In genomic region chr1:36096500-36097412, GRCh38 we compare ENCODE assay signal across 10 cellular contexts. TPM values are rescaled to one million over a fixed set of nuclear protein-coding genes. Genes with fewer than 3 reads are reported as not detected.
A peak's percentile ranks its signal among the peaks of the same experiment; 100 is the strongest.
DNase-seq lines count a peak whose midpoint lies in the region; ATAC-seq and TF ChIP-seq lines count a peak whose summit lies in the region.
"Had no signal": no experiment of that assay in that cellular context is flagged by ENCODE, and none has a peak within 500 bp of the region (broad histone marks: within the 10 kb centered on the region; RNA-seq: fewer than 3 reads in every experiment).

No MANE protein-coding gene starts in this region.

- H4K8ac ChIP-seq in trophoblast cell (ENCODE audit: low read depth, low read length) = no peak overlapping the region

- in situ Hi-C loops in Panc1 (cut with HindIII; ENCODE audit: low pct_unique_long_range_greater_than_20kb, low sequenced_read_pairs) = no loop called here

- no peak overlapping the region for H3K14ac ChIP-seq in trophoblast cell (ENCODE audit: low read length)

- H3K4ac ChIP-seq in trophoblast cell (ENCODE audit: low read depth, low read length) = no peak overlapping the region

- intact Hi-C loops in Right ventricle myocardium inferior (cut with DNase I) = no loop called here
- intact Hi-C loops in Panc1 (cut with micrococcal nuclease; ENCODE audit: unreplicated experiment) = no loop called here
- intact Hi-C loops in prostate gland (cut with DNase I) = loop anchor here (5.0 kb wide), 1 partner anchor 91 kb away; no protein-coding TSS in a partner anchor

- no peak overlapping the region for H4K12ac ChIP-seq in trophoblast cell (ENCODE audit: low read depth, low read length)

- H3K79me1 ChIP-seq in trophoblast cell (ENCODE audit: low read length) = no peaks in the 10 kb centered on the region

- DNase-seq in cardiac muscle cell (ENCODE audit: low read depth in 1 of 2, low spot score in 1 of 2) (peak; percentile 9 to 27), Right ventricle myocardium inferior (ENCODE audit: missing footprints) (no peak), Panc1 (ENCODE audit: low read depth, low spot score) (no peak), upper lobe of left lung (no peak), trophoblast cell (no peak), prostate gland (ENCODE audit: low spot score) (no peak)
- DNase-seq: stimulated activated naive CD4-positive, alpha-beta T cell treated with Interleukin-2 at 50 U/mL for 16 hours had no signal

- TF ChIP-seq POLR2A in upper lobe of left lung (IDR thresholded peaks at IDR 0.05) (no peak), prostate gland (IDR thresholded peaks at IDR 0.05) (no peak)

- POLR2A ChIA-PET in Panc1 (lab: Charles Lee) = interaction anchor here (0.6 kb wide), 1 partner anchor 187 kb away, joined by 3 read pairs; no protein-coding TSS in a partner anchor

- H3K79me2 ChIP-seq in trophoblast cell (ENCODE audit: control insufficient read depth, insufficient read depth, low read length, poor library complexity) = no peaks in the 10 kb centered on the region

- no peak overlapping the region for H2BK12ac ChIP-seq in trophoblast cell (ENCODE audit: low read length)

- peak overlapping the region; percentile 28 for H3K27ac ChIP-seq in cardiac muscle cell
- no peak overlapping the region for H3K27ac ChIP-seq in Panc1 (ENCODE audit: low read length)
- peak overlapping the region; percentile 45 to 78 (median 64) for H3K27ac ChIP-seq in upper lobe of left lung
- H3K27ac ChIP-seq in trophoblast cell (ENCODE audit: low read depth, low read length) = no peak overlapping the region
- no peak overlapping the region for H3K27ac ChIP-seq in prostate gland

- no peak overlapping the region for H2AFZ ChIP-seq in trophoblast cell (ENCODE audit: insufficient read depth, low read length, poor library complexity)

- H3K23ac ChIP-seq in trophoblast cell (ENCODE audit: low read length) = no peak overlapping the region

- no peaks in the 10 kb centered on the region for H3K4me1 ChIP-seq in cardiac muscle cell (ENCODE audit: low read depth)
- H3K4me1 ChIP-seq in Panc1 (ENCODE audit: control insufficient read depth, insufficient read depth, low read length) = peaks cover 3% of the 10 kb centered on the region; the same call in 1 of the 2 replicates
- peaks cover 7 to 43% (median 28%) of the 10 kb centered on the region in 4 donors for H3K4me1 ChIP-seq in upper lobe of left lung
- no peaks in the 10 kb centered on the region for H3K4me1 ChIP-seq in trophoblast cell (ENCODE audit: control insufficient read depth in 1 of 2, insufficient read depth in 2 of 2, low read length in 2 of 2)
- H3K4me1 ChIP-seq in prostate gland (replicated peaks) = no peaks in the 10 kb centered on the region

- TF ChIP-seq CTCF in cardiac muscle cell (IDR thresholded peaks at IDR 0.05; ENCODE audit: low read depth, low read length) (no peak), Panc1 (IDR thresholded peaks at IDR 0.05) (peak; percentile 65; the same call in 1 of the 2 replicates), upper lobe of left lung (IDR thresholded peaks at IDR 0.05) (peak in 1 of 6 experiments; percentile 21), prostate gland (IDR thresholded peaks at IDR 0.05) (no peak)

- H3K27me3 ChIP-seq in cardiac muscle cell (no peaks in the 10 kb centered on the region), Panc1 (ENCODE audit: control insufficient read depth, insufficient read depth, low read length) (no peaks in the 10 kb centered on the region), upper lobe of left lung (no peaks in the 10 kb centered on the region), trophoblast cell (ENCODE audit: insufficient read depth, low read length) (no peaks in the 10 kb centered on the region), prostate gland (replicated peaks; ENCODE audit: insufficient read depth) (no peaks in the 10 kb centered on the region)

- H3K18ac ChIP-seq in trophoblast cell (ENCODE audit: low read length) = no peak overlapping the region

- ATAC-seq in Right ventricle myocardium inferior (no peak), Panc1 (peak; percentile 63), esophagus mucosa (peak; percentile 13), upper lobe of left lung (ENCODE audit: low FRiP score in 2 of 2) (no peak), HG03354 (IDR thresholded peaks at IDR 0.05; ENCODE audit: poor library complexity, severe bottlenecking, unreplicated experiment) (no peak)

- H2AK5ac ChIP-seq in trophoblast cell (ENCODE audit: low read length) = no peak overlapping the region

- H3K9me3 ChIP-seq in cardiac muscle cell (ENCODE audit: low read depth) = no peaks in the 10 kb centered on the region
- H3K9me3 ChIP-seq in Panc1 (ENCODE audit: control insufficient read depth, insufficient read depth, low read depth, low read length) = no peaks in the 10 kb centered on the region
- H3K9me3 ChIP-seq in upper lobe of left lung = no peaks in the 10 kb centered on the region
- H3K9me3 ChIP-seq in trophoblast cell (ENCODE audit: insufficient read depth, low read depth, low read length) = no peaks in the 10 kb centered on the region
- H3K9me3 ChIP-seq in prostate gland = no peaks in the 10 kb centered on the region

- H3K9ac ChIP-seq in trophoblast cell (ENCODE audit: low read length) = no peak overlapping the region

- CTCF ChIA-PET in Panc1 (lab: Charles Lee) = interaction anchor here (0.5 to 1.5 kb wide), 6 partner anchors 24 to 245 kb away, joined by 3 to 12 read pairs (median 4); no protein-coding TSS in a partner anchor

- no peak overlapping the region for H2BK120ac ChIP-seq in trophoblast cell (ENCODE audit: insufficient read depth, low read length, poor library complexity)

- no peak overlapping the region for H2BK5ac ChIP-seq in trophoblast cell (ENCODE audit: low read depth, low read length, poor library complexity)

- no peak overlapping the region for H4K91ac ChIP-seq in trophoblast cell (ENCODE audit: low read depth, low read length)

- no peak for TF ChIP-seq EP300 in upper lobe of left lung (IDR thresholded peaks at IDR 0.05)

- peaks cover 36% of the 10 kb centered on the region for H3K36me3 ChIP-seq in cardiac muscle cell
- H3K36me3 ChIP-seq in Panc1 (ENCODE audit: control insufficient read depth, insufficient read depth, low read length) = peaks cover 9% of the 10 kb centered on the region
- peaks cover 15 to 42% (median 33%) of the 10 kb centered on the region in 4 donors for H3K36me3 ChIP-seq in upper lobe of left lung
- H3K36me3 ChIP-seq in trophoblast cell (ENCODE audit: control insufficient read depth in 1 of 2, insufficient read depth in 2 of 2, low read length in 2 of 2) = peaks cover 36 to 37% of the 10 kb centered on the region in 2 experiments
- H3K36me3 ChIP-seq in prostate gland = peaks cover 4 to 19% of the 10 kb centered on the region in 2 donors

- H3K4me3 ChIP-seq in cardiac muscle cell (no peak overlapping the region), Panc1 (ENCODE audit: low read depth in 2 of 2, low read length in 2 of 2) (no peak overlapping the region), upper lobe of left lung (no peak overlapping the region), trophoblast cell (ENCODE audit: low read depth, low read length) (no peak overlapping the region), prostate gland (no peak overlapping the region)

- WGBS in upper lobe of left lung, 2 donors = 64 to 65% methylated on average over 9 to 15 of the region's 16 CpGs
- no CpG with 5 or more reads among the region's 16 CpGs for WGBS in trophoblast cell (ENCODE audit: extremely low coverage, insufficient coverage, insufficient read length)
- 73% methylated on average over 13 of the region's 16 CpGs for WGBS in prostate gland

- no TSS peak for BruUV-seq in Panc1 (replicated peaks; lab: Mats Ljungman, UMichigan)

- no peak overlapping the region for H3K4me2 ChIP-seq in trophoblast cell (ENCODE audit: low read length)

RNA-seq across cellular contexts. Expression of gene ADPRS, which starts 8.1 kb away (rescaled TPM):
- total RNA-seq in cardiac muscle cell = 68.4 and 83.3 TPM in 2 replicates
- 59.7 and 60.4 TPM in 2 replicates for polyA plus RNA-seq in cardiac muscle cell
- 18.1 TPM for total RNA-seq in Right ventricle myocardium inferior
- total RNA-seq in Panc1 (2021; ENCODE audit: unreplicated experiment) = 32.2 TPM
- 42.2 TPM for polyA plus RNA-seq in Panc1 (2012; ENCODE audit: insufficient read length)
- total RNA-seq in esophagus mucosa = 27.4 TPM
- total RNA-seq in upper lobe of left lung = 10 to 100 TPM; 29.3 to 60.0 (median 45.8) TPM
- polyA plus RNA-seq in trophoblast cell (2013) = 14.7 and 16.2 TPM in 2 replicates
- 10 to 100 TPM; 50.7 to 70.0 TPM for total RNA-seq in prostate gland

RNA-seq across cellular contexts. Expression of gene TEKT2, which starts 12.9 kb away (rescaled TPM):
- total RNA-seq in cardiac muscle cell (1.8 and 3.6 TPM in 2 replicates), Right ventricle myocardium inferior (not detected), Panc1 (2021; ENCODE audit: unreplicated experiment) (0.23 TPM), esophagus mucosa (not detected), upper lobe of left lung (10 to 100 TPM in 2 of 6 donors, 1 to 10 TPM in 3, under 1 TPM in 1; 0.69 to 24.3 (median 8.1) TPM), prostate gland (1 to 10 TPM in 1 of 2 donors, under 1 TPM in 1; 0.77 to 6.0 TPM)
- polyA plus RNA-seq in cardiac muscle cell = 0.95 and 3.8 TPM in 2 replicates
- polyA plus RNA-seq in Panc1 (2012; ENCODE audit: insufficient read length) = 0.21 TPM
- polyA plus RNA-seq in trophoblast cell (2013) = 0.36 and 0.49 TPM in 2 replicates
- total RNA-seq: natural killer cell treated with Interleukin-12 subunit alpha and Interleukin-12 subunit beta and Interleukin-15 and Interleukin-18, amount 100 ng/mL, for 72 hours had no signal

RNA-seq across cellular contexts. Expression of gene COL8A2, which starts 28.3 kb away (rescaled TPM):
- total RNA-seq in cardiac muscle cell (0.11 and 0.57 TPM in 2 replicates), Right ventricle myocardium inferior (1.0 TPM), Panc1 (2021; ENCODE audit: unreplicated experiment) (1.2 TPM), esophagus mucosa (2.7 TPM), upper lobe of left lung (10 to 100 TPM in 3 of 6 donors, 1 to 10 TPM in 3; 2.5 to 20.8 (median 11.4) TPM), prostate gland (10 to 100 TPM in 1 of 2 donors, 1 to 10 TPM in 1; 7.9 to 10.7 TPM)
- 0.05 TPM in 1 of 2 replicates, not detected in the other for polyA plus RNA-seq in cardiac muscle cell
- polyA plus RNA-seq in Panc1 (2012; ENCODE audit: insufficient read length) = 1.9 TPM
- polyA plus RNA-seq in trophoblast cell (2013) = 0.25 and 0.27 TPM in 2 replicates

RNA-seq across cellular contexts. Expression of gene TRAPPC3, which starts 52.5 kb away (rescaled TPM):
- total RNA-seq in cardiac muscle cell (83.5 and 99.6 TPM in 2 replicates), Right ventricle myocardium inferior (53.9 TPM), Panc1 (2021; ENCODE audit: unreplicated experiment) (98.7 TPM), esophagus mucosa (65.0 TPM), upper lobe of left lung (100 to 1,000 TPM in 2 of 6 donors, 10 to 100 TPM in 4; 65.8 to 120 (median 75.5) TPM), prostate gland (10 to 100 TPM; 90.0 to 92.5 TPM)
- polyA plus RNA-seq in cardiac muscle cell = 119 and 125 TPM in 2 replicates
- 150 TPM for polyA plus RNA-seq in Panc1 (2012; ENCODE audit: insufficient read length)
- polyA plus RNA-seq in trophoblast cell (2013) = 62.9 and 66.9 TPM in 2 replicates

RNA-seq across cellular contexts. Expression of gene MAP7D1, which starts 59.2 kb away (rescaled TPM):
- total RNA-seq in cardiac muscle cell = 224 and 239 TPM in 2 replicates
- 132 and 141 TPM in 2 replicates for polyA plus RNA-seq in cardiac muscle cell
- 383 TPM for total RNA-seq in Right ventricle myocardium inferior
- total RNA-seq in Panc1 (2021; ENCODE audit: unreplicated experiment) = 212 TPM
- polyA plus RNA-seq in Panc1 (2012; ENCODE audit: insufficient read length) = 223 TPM
- total RNA-seq in esophagus mucosa = 93.1 TPM
- total RNA-seq in upper lobe of left lung = 100 to 1,000 TPM; 129 to 290 (median 153) TPM
- 96.6 and 97.6 TPM in 2 replicates for polyA plus RNA-seq in trophoblast cell (2013)
- 100 to 1,000 TPM in 1 of 2 donors, 10 to 100 TPM in 1; 97.3 to 132 TPM for total RNA-seq in prostate gland

Comparison
In these comparisons a context has a peak if more than half of its experiments do, and no peak if none do; other contexts are left out.
1. DNase-seq: peak in cardiac muscle cell (2 of 2); none in Right ventricle myocardium inferior (single experiment), Panc1 (single experiment), upper lobe of left lung (0 of 2), trophoblast cell (0 of 2) and prostate gland (single experiment).
2. H3K27ac ChIP-seq: peak in cardiac muscle cell (single experiment) and upper lobe of left lung (4 of 4); none in Panc1 (single experiment), trophoblast cell (single experiment) and prostate gland (0 of 2).
3. ATAC-seq: peak in Panc1 (single experiment) and esophagus mucosa (single experiment); none in Right ventricle myocardium inferior (single experiment), upper lobe of left lung (0 of 2) and HG03354 (single experiment).